ENCODE assay signal across 32 cellular contexts in genomic region chr10:7069706-7070105, GRCh38.
"Had no signal": no experiment of that assay in that cellular context is flagged by ENCODE, and none has a peak within 500 bp of the region (broad histone marks: within the 10 kb centered on the region; RNA-seq: fewer than 3 reads in every experiment).

No MANE protein-coding gene starts in this region.

- H3K9me3 ChIP-seq: adrenal gland, ascending aorta, body of pancreas, breast epithelium had no signal

- H3K27me3 ChIP-seq: adrenal gland, ascending aorta, body of pancreas, brain microvascular endothelial cell, breast epithelium, cardiac muscle cell had no signal

- H3K36me3 ChIP-seq: adrenal gland, ascending aorta, brain microvascular endothelial cell, breast epithelium, cardiac muscle cell had no signal

- H3K27ac ChIP-seq: adrenal gland, ascending aorta, body of pancreas, brain microvascular endothelial cell, breast epithelium, cardiac muscle cell had no signal

- ATAC-seq: activated naive CD4-positive, alpha-beta T cell treated with anti-CD3 and anti-CD28 coated beads, Interleukin-2, amount 50 U/mL, for 72 hours; activated naive CD8-positive, alpha-beta T cell treated with anti-CD3 and anti-CD28 coated beads, Interleukin-2, amount 50 U/mL, for 24 hours; activated T-cell treated with anti-CD3 and anti-CD28 coated beads, Interleukin-2, amount 50 U/mL, for 4 hours; activated T-cell treated with anti-CD3 and anti-CD28 coated beads, Interleukin-2, amount 50 U/mL, for 72 hours; activated T-helper 17 cell treated with anti-CD3 and anti-CD28 coated beads, Interleukin-2, amount 50 U/mL, for 72 hours; body of pancreas had no signal

- H3K4me3 ChIP-seq: adrenal gland, ascending aorta, body of pancreas, breast epithelium, cardiac muscle cell had no signal

- H3K4me1 ChIP-seq: adrenal gland, ascending aorta, body of pancreas, breast epithelium had no signal

- DNase-seq: activated effector memory CD4-positive, alpha-beta T cell treated with anti-CD3 and anti-CD28 coated beads, Interleukin-2, amount 50 U/mL, for 16 hours; activated effector memory CD4-positive, alpha-beta T cell treated with Interleukin-2 at 50 U/mL for 16 hours; activated gamma-delta T cell; activated gamma-delta T cell treated with Interleukin-2 at 50 U/mL for 16 hours; activated naive CD4-positive, alpha-beta T cell; activated naive CD4-positive, alpha-beta T cell treated with anti-CD3 and anti-CD28 coated beads for 36 hours; activated naive CD4-positive, alpha-beta T cell treated with anti-CD3 and anti-CD28 coated beads, Interleukin-2, amount 10 ng/mL, durations not matched to agents 7 days and 5 days; activated naive CD4-positive, alpha-beta T cell treated with anti-CD3 and anti-CD28 coated beads, Interleukin-2, amount 50 U/mL, for 16 hours; activated naive CD4-positive, alpha-beta T cell treated with Interleukin-2 at 50 U/mL for 16 hours; activated naive CD8-positive, alpha-beta T cell treated with anti-CD3 and anti-CD28 coated beads for 36 hours; activated naive CD8-positive, alpha-beta T cell treated with anti-CD3 and anti-CD28 coated beads, Interleukin-2, amount 10 ng/mL, durations not matched to agents 7 days and 5 days; activated naive CD8-positive, alpha-beta T cell treated with anti-CD3 and anti-CD28 coated beads, Interleukin-2, amount 50 U/mL, for 24 hours; activated T-cell treated with anti-CD3 and anti-CD28 coated beads, Interleukin-2, amount 50 U/mL, for 1 hour; activated T-cell treated with anti-CD3 and anti-CD28 coated beads, Interleukin-2, amount 50 U/mL, for 24 hours; activated T-cell treated with anti-CD3 and anti-CD28 coated beads, Interleukin-2, amount 50 U/mL, for 4 hours; activated T-cell treated with anti-CD3 and anti-CD28 coated beads, Interleukin-2, amount 50 U/mL, for 48 hours; activated T-cell treated with anti-CD3 and anti-CD28 coated beads, Interleukin-2, amount 50 U/mL, for 72 hours; adrenal gland; amniotic stem cell; amygdala; anterior cingulate cortex; aorta; body of pancreas; brain microvascular endothelial cell; caudate nucleus; central memory CD4-positive, alpha-beta T cell; cerebellar nuclear complex had no signal
